Comparison of ENCODE assay signal across 1 cellular context in genomic region chr19:57363734-57364181, GRCh38.
TF ChIP-seq lines count a peak whose summit lies in the region.

No MANE protein-coding gene starts in this region.

TF ChIP-seq in liver, 16 proteins besides CTCF, POLR2A, EP300 and RAD21 (continued from another document):
- TF ChIP-seq REST (IDR thresholded peaks at IDR 0.05) = no peak
TF ChIP-seq in liver: peak in this region for 0.
